Comparison of ENCODE assay signal across 2 cellular contexts in genomic region chr7:155766386-155766785, GRCh38.
TF ChIP-seq lines count a peak whose summit lies in the region.

No MANE protein-coding gene starts in this region.

TF ChIP-seq in HepG2, 621 proteins besides CTCF, POLR2A, EP300 and RAD21:
- TF ChIP-seq FOXK1 (CRISPR knock-in tag; IDR thresholded peaks at IDR 0.05; ENCODE audit: borderline replicate concordance, low read depth) (no peak), AGO2 (optimal IDR thresholded peaks at IDR 0.05; ENCODE audit: low read depth, low read length) (peak; percentile 45), ZNF138 (CRISPR knock-in tag; IDR thresholded peaks at IDR 0.05; ENCODE audit: low read depth) (no peak)
TF ChIP-seq in HepG2: peak in this region for 1.

TF ChIP-seq in GM12878, 131 proteins besides CTCF, POLR2A, EP300 and RAD21:
- no peak for TF ChIP-seq ATF3 (IDR thresholded peaks at IDR 0.05; ENCODE audit: borderline replicate concordance, extremely low read depth, low read depth, low read length)
- TF ChIP-seq, protein P1, sequence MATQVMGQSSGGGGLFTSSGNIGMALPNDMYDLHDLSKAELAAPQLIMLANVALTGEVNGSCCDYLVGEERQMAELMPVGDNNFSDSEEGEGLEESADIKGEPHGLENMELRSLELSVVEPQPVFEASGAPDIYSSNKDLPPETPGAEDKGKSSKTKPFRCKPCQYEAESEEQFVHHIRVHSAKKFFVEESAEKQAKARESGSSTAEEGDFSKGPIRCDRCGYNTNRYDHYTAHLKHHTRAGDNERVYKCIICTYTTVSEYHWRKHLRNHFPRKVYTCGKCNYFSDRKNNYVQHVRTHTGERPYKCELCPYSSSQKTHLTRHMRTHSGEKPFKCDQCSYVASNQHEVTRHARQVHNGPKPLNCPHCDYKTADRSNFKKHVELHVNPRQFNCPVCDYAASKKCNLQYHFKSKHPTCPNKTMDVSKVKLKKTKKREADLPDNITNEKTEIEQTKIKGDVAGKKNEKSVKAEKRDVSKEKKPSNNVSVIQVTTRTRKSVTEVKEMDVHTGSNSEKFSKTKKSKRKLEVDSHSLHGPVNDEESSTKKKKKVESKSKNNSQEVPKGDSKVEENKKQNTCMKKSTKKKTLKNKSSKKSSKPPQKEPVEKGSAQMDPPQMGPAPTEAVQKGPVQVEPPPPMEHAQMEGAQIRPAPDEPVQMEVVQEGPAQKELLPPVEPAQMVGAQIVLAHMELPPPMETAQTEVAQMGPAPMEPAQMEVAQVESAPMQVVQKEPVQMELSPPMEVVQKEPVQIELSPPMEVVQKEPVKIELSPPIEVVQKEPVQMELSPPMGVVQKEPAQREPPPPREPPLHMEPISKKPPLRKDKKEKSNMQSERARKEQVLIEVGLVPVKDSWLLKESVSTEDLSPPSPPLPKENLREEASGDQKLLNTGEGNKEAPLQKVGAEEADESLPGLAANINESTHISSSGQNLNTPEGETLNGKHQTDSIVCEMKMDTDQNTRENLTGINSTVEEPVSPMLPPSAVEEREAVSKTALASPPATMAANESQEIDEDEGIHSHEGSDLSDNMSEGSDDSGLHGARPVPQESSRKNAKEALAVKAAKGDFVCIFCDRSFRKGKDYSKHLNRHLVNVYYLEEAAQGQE (IDR thresholded peaks at IDR 0.05; ENCODE audit: low read depth, low read length): no peak
- no peak for TF ChIP-seq FOXK2 (IDR thresholded peaks at IDR 0.05)
- TF ChIP-seq GABPA (IDR thresholded peaks at IDR 0.05; ENCODE audit: low read depth): no peak
- no peak for TF ChIP-seq ELK1 (IDR thresholded peaks at IDR 0.05; ENCODE audit: low read depth, low read length)
- TF ChIP-seq MTA3 (IDR thresholded peaks at IDR 0.05; ENCODE audit: borderline replicate concordance, low read length): no peak
- TF ChIP-seq CHD4 (IDR thresholded peaks at IDR 0.05): no peak
- no peak for TF ChIP-seq SRF (IDR thresholded peaks at IDR 0.05; ENCODE audit: low read depth in 2 of 2, low read length in 2 of 2)
- TF ChIP-seq SMAD5 (IDR thresholded peaks at IDR 0.05; ENCODE audit: low read depth): no peak
- no peak for TF ChIP-seq IKZF1 (conservative IDR thresholded peaks at IDR 0.05)
- TF ChIP-seq SUPT20H (IDR thresholded peaks at IDR 0.05; ENCODE audit: borderline replicate concordance, control insufficient read depth, low read depth, low read length): no peak
- no peak for TF ChIP-seq POLR2AphosphoS5 (IDR thresholded peaks at IDR 0.05; ENCODE audit: low read length)
- TF ChIP-seq, protein P2, sequence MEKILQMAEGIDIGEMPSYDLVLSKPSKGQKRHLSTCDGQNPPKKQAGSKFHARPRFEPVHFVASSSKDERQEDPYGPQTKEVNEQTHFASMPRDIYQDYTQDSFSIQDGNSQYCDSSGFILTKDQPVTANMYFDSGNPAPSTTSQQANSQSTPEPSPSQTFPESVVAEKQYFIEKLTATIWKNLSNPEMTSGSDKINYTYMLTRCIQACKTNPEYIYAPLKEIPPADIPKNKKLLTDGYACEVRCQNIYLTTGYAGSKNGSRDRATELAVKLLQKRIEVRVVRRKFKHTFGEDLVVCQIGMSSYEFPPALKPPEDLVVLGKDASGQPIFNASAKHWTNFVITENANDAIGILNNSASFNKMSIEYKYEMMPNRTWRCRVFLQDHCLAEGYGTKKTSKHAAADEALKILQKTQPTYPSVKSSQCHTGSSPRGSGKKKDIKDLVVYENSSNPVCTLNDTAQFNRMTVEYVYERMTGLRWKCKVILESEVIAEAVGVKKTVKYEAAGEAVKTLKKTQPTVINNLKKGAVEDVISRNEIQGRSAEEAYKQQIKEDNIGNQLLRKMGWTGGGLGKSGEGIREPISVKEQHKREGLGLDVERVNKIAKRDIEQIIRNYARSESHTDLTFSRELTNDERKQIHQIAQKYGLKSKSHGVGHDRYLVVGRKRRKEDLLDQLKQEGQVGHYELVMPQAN (conservative IDR thresholded peaks at IDR 0.05): no peak
